ENCODE assay signal across 9 cellular contexts in the genomic region with DNA sequence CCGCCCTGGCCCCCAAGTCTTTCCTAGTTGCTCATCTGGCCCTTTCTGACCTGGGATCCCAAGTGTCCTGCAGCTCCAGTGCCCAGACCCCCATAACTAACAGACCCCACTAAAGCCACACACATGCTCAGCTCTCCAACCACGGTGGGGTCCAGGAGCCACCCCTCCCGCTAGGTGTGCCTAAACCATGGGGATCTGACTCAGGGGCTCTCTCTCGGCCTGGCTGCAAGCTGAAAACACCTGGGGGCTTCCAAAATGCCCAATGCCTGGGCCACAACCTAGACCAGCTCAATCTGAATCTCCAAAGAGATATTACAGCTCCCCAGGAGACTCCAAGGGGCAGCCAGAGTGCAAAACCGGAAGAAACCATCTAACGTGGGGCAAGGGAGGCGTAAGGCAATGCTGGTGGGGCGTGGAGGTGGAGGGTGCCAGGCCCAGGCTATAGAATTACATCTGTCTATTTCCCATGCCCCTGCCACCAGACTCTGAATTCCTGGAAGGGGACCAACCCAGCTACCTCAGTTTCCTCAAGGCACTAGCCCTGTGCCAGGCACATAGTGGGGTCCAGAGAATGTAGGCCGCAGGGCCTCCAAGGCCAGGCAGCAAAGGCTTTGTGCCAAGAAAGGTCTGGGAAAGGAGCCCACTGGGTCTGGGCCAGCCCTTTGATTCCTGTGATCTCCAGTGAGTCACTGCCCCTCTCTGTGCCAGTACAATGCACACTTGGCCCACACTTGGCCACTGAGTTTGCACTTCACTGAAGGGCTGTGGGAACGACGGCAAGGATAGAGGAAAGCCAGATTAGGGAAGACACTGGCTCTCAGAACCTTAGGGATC. TPM values are rescaled to one million over a fixed set of nuclear protein-coding genes. Genes with fewer than 3 reads are reported as not detected.
DNase-seq lines count a peak whose midpoint lies in the region; ATAC-seq lines count a peak whose summit lies in the region.
"Had no signal": no experiment of that assay in that cellular context is flagged by ENCODE, and none has a peak within 500 bp of the region (broad histone marks: within the 10 kb centered on the region; RNA-seq: fewer than 3 reads in every experiment).

No MANE protein-coding gene starts in this region.

- H3K79me2 ChIP-seq in trophoblast cell (ENCODE audit: control insufficient read depth, insufficient read depth, low read length, poor library complexity) = peaks cover 10% of the 10 kb centered on the region

- CTCF ChIA-PET in activated CD8-positive, alpha-beta T cell treated with anti-CD3 and anti-CD28 coated beads, Interleukin-2, amount 10 ng/mL, durations not matched to agents 7 days and 5 days (lab: Charles Lee) = no interaction called here

- H4K91ac ChIP-seq in trophoblast cell (ENCODE audit: low read depth, low read length) = no peak overlapping the region

- H3K79me1 ChIP-seq in trophoblast cell (ENCODE audit: low read length) = peaks cover 13% of the 10 kb centered on the region

- no peak overlapping the region for H3K18ac ChIP-seq in trophoblast cell (ENCODE audit: low read length)

- no peak overlapping the region for H3K4me3 ChIP-seq in trophoblast cell (ENCODE audit: low read depth, low read length)

- H3K4ac ChIP-seq in trophoblast cell (ENCODE audit: low read depth, low read length) = no peak overlapping the region

- peaks cover 56% of the 10 kb centered on the region for H3K36me3 Mint-ChIP-seq in activated CD8-positive, alpha-beta T cell treated with anti-CD3 and anti-CD28 coated beads, Interleukin-2, amount 10 ng/mL, durations not matched to agents 7 days and 5 days (ENCODE audit: low read depth)

- intact Hi-C loops in head of caudate nucleus (cut with DNase I) = no loop called here

- no peak overlapping the region for H3K14ac ChIP-seq in trophoblast cell (ENCODE audit: low read length)

- H2BK120ac ChIP-seq in trophoblast cell (ENCODE audit: insufficient read depth, low read length, poor library complexity) = no peak overlapping the region

- H3K27me3 ChIP-seq in trophoblast cell (ENCODE audit: insufficient read depth, low read length) = no peaks in the 10 kb centered on the region

- H2AK5ac ChIP-seq in trophoblast cell (ENCODE audit: low read length) = no peak overlapping the region

- H3K9me3 ChIP-seq in trophoblast cell (ENCODE audit: insufficient read depth, low read depth, low read length) = no peaks in the 10 kb centered on the region

- H3K4me2 ChIP-seq in trophoblast cell (ENCODE audit: low read length) = no peak overlapping the region

- peaks cover 64% of the 10 kb centered on the region for H3K4me1 Mint-ChIP-seq in activated CD8-positive, alpha-beta T cell treated with anti-CD3 and anti-CD28 coated beads, Interleukin-2, amount 10 ng/mL, durations not matched to agents 7 days and 5 days (ENCODE audit: low read depth)

- H3K4me3 Mint-ChIP-seq in activated CD8-positive, alpha-beta T cell treated with anti-CD3 and anti-CD28 coated beads, Interleukin-2, amount 10 ng/mL, durations not matched to agents 7 days and 5 days = no peak overlapping the region

- no peaks in the 10 kb centered on the region for H3K27me3 Mint-ChIP-seq in activated CD8-positive, alpha-beta T cell treated with anti-CD3 and anti-CD28 coated beads, Interleukin-2, amount 10 ng/mL, durations not matched to agents 7 days and 5 days (ENCODE audit: low read depth)

- peaks cover 10 to 13% of the 10 kb centered on the region in 2 experiments for H3K4me1 ChIP-seq in trophoblast cell (ENCODE audit: control insufficient read depth in 1 of 2, insufficient read depth in 2 of 2, low read length in 2 of 2)

- H3K9me3 Mint-ChIP-seq in activated CD8-positive, alpha-beta T cell treated with anti-CD3 and anti-CD28 coated beads, Interleukin-2, amount 10 ng/mL, durations not matched to agents 7 days and 5 days (ENCODE audit: insufficient read depth) = no peaks in the 10 kb centered on the region

- POLR2A ChIA-PET in activated CD8-positive, alpha-beta T cell treated with anti-CD3 and anti-CD28 coated beads, Interleukin-2, amount 10 ng/mL, durations not matched to agents 7 days and 5 days (lab: Charles Lee) = no interaction called here

- H2BK12ac ChIP-seq in trophoblast cell (ENCODE audit: low read length) = no peak overlapping the region

- peaks cover 44 to 46% of the 10 kb centered on the region in 2 experiments for H3K36me3 ChIP-seq in trophoblast cell (ENCODE audit: control insufficient read depth in 1 of 2, insufficient read depth in 2 of 2, low read length in 2 of 2)

- H2AFZ ChIP-seq in trophoblast cell (ENCODE audit: insufficient read depth, low read length, poor library complexity) = no peak overlapping the region

- no peak overlapping the region for H4K12ac ChIP-seq in trophoblast cell (ENCODE audit: low read depth, low read length)

- no peak overlapping the region for H2BK5ac ChIP-seq in trophoblast cell (ENCODE audit: low read depth, low read length, poor library complexity)

- H3K27ac Mint-ChIP-seq in activated CD8-positive, alpha-beta T cell treated with anti-CD3 and anti-CD28 coated beads, Interleukin-2, amount 10 ng/mL, durations not matched to agents 7 days and 5 days = peak overlapping the region; percentile 61

- no peak overlapping the region for H3K9ac ChIP-seq in trophoblast cell (ENCODE audit: low read length)

- ATAC-seq in activated CD8-positive, alpha-beta T cell treated with anti-CD3 and anti-CD28 coated beads, Interleukin-2, amount 10 ng/mL, durations not matched to agents 7 days and 5 days = no peak
- ATAC-seq in GM18873 (IDR thresholded peaks at IDR 0.05; ENCODE audit: low FRiP score, unreplicated experiment) = no peak
- ATAC-seq in GM19397 (IDR thresholded peaks at IDR 0.05; ENCODE audit: unreplicated experiment) = no peak

- H4K8ac ChIP-seq in trophoblast cell (ENCODE audit: low read depth, low read length) = no peak overlapping the region

- H3K23ac ChIP-seq in trophoblast cell (ENCODE audit: low read length) = no peak overlapping the region

- WGBS in trophoblast cell (ENCODE audit: extremely low coverage, insufficient coverage, insufficient read length) = no CpG with 5 or more reads among the region's 11 CpGs

- DNase-seq in ELR (ENCODE audit: low read depth) (peak; percentile 66), head of caudate nucleus (peak in 41 of 42 donors; percentile 46 to 92 (median 80)), renal cortical epithelial cell (ENCODE audit: low read depth) (peak; percentile 88), MV-4-11 (lab: John Stamatoyannopoulos, UW) (no peak), trophoblast cell (no peak)
- no peak for DNase-seq in activated CD8-positive, alpha-beta T cell treated with anti-CD3 and anti-CD28 coated beads, Interleukin-2, amount 10 ng/mL, durations not matched to agents 7 days and 5 days
- DNase-seq: stimulated activated CD4-positive, alpha-beta T cell treated with anti-CD3 and anti-CD28 coated beads, Interleukin-2, amount 100 ng/mL, for 48 hours had no signal

- H3K27ac ChIP-seq in trophoblast cell (ENCODE audit: low read depth, low read length) = no peak overlapping the region

RNA-seq across cellular contexts. Expression of a gene that starts 3.3 kb away (rescaled TPM):
- 10 to 100 TPM; 62.7 to 67.5 TPM for total RNA-seq in activated CD8-positive, alpha-beta T cell treated with anti-CD3 and anti-CD28 coated beads, Interleukin-2, amount 10 ng/mL, durations not matched to agents 7 days and 5 days
- total RNA-seq in renal cortical epithelial cell = 36.0 and 40.6 TPM in 2 replicates
- polyA plus RNA-seq in trophoblast cell (2013) = 35.5 and 38.3 TPM in 2 replicates

RNA-seq across cellular contexts. Expression of a gene that starts 18.5 kb away (rescaled TPM):
- total RNA-seq in activated CD8-positive, alpha-beta T cell treated with anti-CD3 and anti-CD28 coated beads, Interleukin-2, amount 10 ng/mL, durations not matched to agents 7 days and 5 days = 10 to 100 TPM; 75.4 to 75.7 TPM
- total RNA-seq in renal cortical epithelial cell = 26.9 and 46.8 TPM in 2 replicates
- 29.4 and 29.9 TPM in 2 replicates for polyA plus RNA-seq in trophoblast cell (2013)

RNA-seq across cellular contexts. Expression of a gene that starts 22.8 kb away (rescaled TPM):
- 1 to 10 TPM in 1 of 2 experiments, not detected in 1; 1.3 TPM for total RNA-seq in activated CD8-positive, alpha-beta T cell treated with anti-CD3 and anti-CD28 coated beads, Interleukin-2, amount 10 ng/mL, durations not matched to agents 7 days and 5 days
- not detected in 2 replicates for total RNA-seq in renal cortical epithelial cell
- 4.0 and 5.0 TPM in 2 replicates for polyA plus RNA-seq in trophoblast cell (2013)

RNA-seq across cellular contexts. Expression of a gene that starts 30.6 kb away (rescaled TPM):
- 100 to 1,000 TPM; 321 to 342 TPM for total RNA-seq in activated CD8-positive, alpha-beta T cell treated with anti-CD3 and anti-CD28 coated beads, Interleukin-2, amount 10 ng/mL, durations not matched to agents 7 days and 5 days
- 0.25 TPM in 1 of 2 replicates, not detected in the other for total RNA-seq in renal cortical epithelial cell
- polyA plus RNA-seq in trophoblast cell (2013) = 1.3 and 1.5 TPM in 2 replicates

RNA-seq across cellular contexts. Expression of a gene that starts 43.4 kb away (rescaled TPM):
- 10 to 100 TPM; 13.5 to 13.8 TPM for total RNA-seq in activated CD8-positive, alpha-beta T cell treated with anti-CD3 and anti-CD28 coated beads, Interleukin-2, amount 10 ng/mL, durations not matched to agents 7 days and 5 days
- total RNA-seq in renal cortical epithelial cell = 12.7 and 13.8 TPM in 2 replicates
- 11.6 and 12.1 TPM in 2 replicates for polyA plus RNA-seq in trophoblast cell (2013)

Comparison
In these comparisons a context has a peak if more than half of its experiments do, and no peak if none do; other contexts are left out.
1. DNase-seq: peak in ELR (single experiment), head of caudate nucleus (41 of 42) and renal cortical epithelial cell (single experiment); none in activated CD8-positive, alpha-beta T cell treated with anti-CD3 and anti-CD28 coated beads, Interleukin-2, amount 10 ng/mL, durations not matched to agents 7 days and 5 days (single experiment), MV-4-11 (single experiment) and trophoblast cell (0 of 2).